22 cellular contexts compared by ENCODE assay signal in genomic region chr4:29708473-29708872, GRCh38.
DNase-seq lines count a peak whose midpoint lies in the region; ATAC-seq and TF ChIP-seq lines count a peak whose summit lies in the region.
"Had no signal": no experiment of that assay in that cellular context is flagged by ENCODE, and none has a peak within 500 bp of the region (broad histone marks: within the 10 kb centered on the region; RNA-seq: fewer than 3 reads in every experiment).

No MANE protein-coding gene starts in this region.

- H3K4me1 Mint-ChIP-seq in HFFc6 (ENCODE audit: low read depth): peaks cover 42% of the 10 kb centered on the region
- H3K4me1 Mint-ChIP-seq in osteocyte (ENCODE audit: unreplicated experiment): peaks cover 11% of the 10 kb centered on the region
- H3K4me1 Mint-ChIP-seq in activated T-helper 1 cell treated with anti-CD3 and anti-CD28 coated beads, Interleukin-12 subunit alpha, Interleukin-12 subunit beta, Interleukin-2, Interleukin-4 antibody, amounts not matched to agents 30 ng/mL and 10 ng/mL and 1 ng/mL, durations not matched to agents 14 hours and 24 hours and 36 hours (ENCODE audit: low read depth): no peaks in the 10 kb centered on the region
- H3K4me1 Mint-ChIP-seq: endodermal cell; stimulated activated naive CD8-positive, alpha-beta T cell treated with anti-CD3 and anti-CD28 coated beads, Interleukin-15, amount 100 ng/mL, for 72 hours had no signal

- peak overlapping the region; percentile 49 for H3K27ac ChIP-seq in PC-3 (ENCODE audit: low read length)
- H3K27ac ChIP-seq: parathyroid adenoma, spleen had no signal

- DNase-seq in HFFc6 (peak; percentile 79), PC-3 (peak; percentile 83), epithelial cell of esophagus (ENCODE audit: low read depth) (peak; percentile 91), osteocyte (ENCODE audit: extremely low spot score, unreplicated experiment) (no peak), NCI-H1436 treated with DMSO at 0.1 percent for 48 hours (lab: John Stamatoyannopoulos, UW) (no peak)
- no peak for DNase-seq in activated T-helper 1 cell treated with anti-CD3 and anti-CD28 coated beads, Interleukin-12 subunit alpha, Interleukin-12 subunit beta, Interleukin-2, Interleukin-4 antibody, amounts not matched to agents 30 ng/mL and 10 ng/mL and 1 ng/mL, durations not matched to agents 14 hours and 24 hours and 36 hours (ENCODE audit: low spot score)
- DNase-seq: activated CD4-positive, alpha-beta T cell treated with anti-CD3 and anti-CD28 coated beads for 1 hour; C1 segment of cervical spinal cord; central memory CD4-positive, alpha-beta T cell; endodermal cell; mucosa of descending colon; NCI-H146; NCI-H524; spleen; stimulated activated naive CD8-positive, alpha-beta T cell treated with anti-CD3 and anti-CD28 coated beads, Interleukin-15, amount 100 ng/mL, for 72 hours; T-helper 1 cell had no signal

- BruUV-seq in PC-3 (replicated peaks; lab: Mats Ljungman, UMichigan): no TSS peak

- H3K4me3 ChIP-seq in PC-3 (ENCODE audit: low read length) (no peak overlapping the region), epithelial cell of esophagus (ENCODE audit: low read length) (no peak overlapping the region)
- H3K4me3 ChIP-seq: mucosa of descending colon, spleen had no signal

- CTCF ChIA-PET in PC-3 (lab: Charles Lee): no interaction called here

- H3K4me2 ChIP-seq in PC-3 (ENCODE audit: low read length): peak overlapping the region; percentile 24

- H3K9me3 ChIP-seq in PC-3 (ENCODE audit: low read length): no peaks in the 10 kb centered on the region

- peak overlapping the region; percentile 81 for H3K27ac Mint-ChIP-seq in HFFc6
- peak overlapping the region; percentile 24 for H3K27ac Mint-ChIP-seq in osteocyte (ENCODE audit: unreplicated experiment)
- no peak overlapping the region for H3K27ac Mint-ChIP-seq in activated T-helper 1 cell treated with anti-CD3 and anti-CD28 coated beads, Interleukin-12 subunit alpha, Interleukin-12 subunit beta, Interleukin-2, Interleukin-4 antibody, amounts not matched to agents 30 ng/mL and 10 ng/mL and 1 ng/mL, durations not matched to agents 14 hours and 24 hours and 36 hours
- H3K27ac Mint-ChIP-seq: activated naive CD4-positive, alpha-beta T cell treated with anti-CD3 and anti-CD28 coated beads, Interleukin-2, amount 50 U/mL, for 72 hours; endodermal cell; stimulated activated naive CD8-positive, alpha-beta T cell treated with anti-CD3 and anti-CD28 coated beads, Interleukin-15, amount 100 ng/mL, for 72 hours had no signal

- intact Hi-C loops in PC-3 (cut with micrococcal nuclease): no loop called here
- intact Hi-C loops in activated T-helper 1 cell treated with anti-CD3 and anti-CD28 coated beads, Interleukin-12 subunit alpha, Interleukin-12 subunit beta, Interleukin-2, Interleukin-4 antibody, amounts not matched to agents 30 ng/mL and 10 ng/mL and 1 ng/mL, durations not matched to agents 14 hours and 24 hours and 36 hours (cut with micrococcal nuclease): no loop called here

- POLR2A ChIA-PET in PC-3 (lab: Charles Lee; ENCODE audit: unreplicated experiment): no interaction called here

- H3K27me3 ChIP-seq in PC-3 (ENCODE audit: low read length): no peaks in the 10 kb centered on the region
- H3K27me3 ChIP-seq: spleen had no signal

- no peaks in the 10 kb centered on the region for H4K20me1 ChIP-seq in PC-3 (ENCODE audit: low read length)

- no peak overlapping the region for H3K9ac ChIP-seq in PC-3 (ENCODE audit: low read length)
- H3K9ac ChIP-seq: parathyroid adenoma had no signal

- ATAC-seq in PC-3 (peak; percentile 83), GM21390 (IDR thresholded peaks at IDR 0.05; ENCODE audit: unreplicated experiment) (no peak), GM19023 (IDR thresholded peaks at IDR 0.05; ENCODE audit: unreplicated experiment) (no peak)
- ATAC-seq: activated naive CD4-positive, alpha-beta T cell treated with anti-CD3 and anti-CD28 coated beads, Interleukin-2, amount 50 U/mL, for 72 hours; HCT116; mucosa of descending colon; Panc1; stimulated activated naive CD8-positive, alpha-beta T cell treated with anti-CD3 and anti-CD28 coated beads, Interleukin-15, amount 100 ng/mL, for 72 hours had no signal

- no peak for TF ChIP-seq CTCF in HFFc6 (IDR thresholded peaks at IDR 0.05)
- TF ChIP-seq CTCF in PC-3 (conservative IDR thresholded peaks at IDR 0.05; ENCODE audit: low read depth, low read length): no peak
- TF ChIP-seq CTCF in epithelial cell of esophagus (IDR thresholded peaks at IDR 0.05; ENCODE audit: insufficient read depth, low read depth, low read length, missing control alignments): no peak
- no peak for TF ChIP-seq CTCF in osteocyte (IDR thresholded peaks at IDR 0.05)

- peaks cover 11% of the 10 kb centered on the region for H3K9me3 Mint-ChIP-seq in HFFc6
- H3K9me3 Mint-ChIP-seq in osteocyte (ENCODE audit: unreplicated experiment): peaks cover 11% of the 10 kb centered on the region
- peaks cover 15% of the 10 kb centered on the region for H3K9me3 Mint-ChIP-seq in activated T-helper 1 cell treated with anti-CD3 and anti-CD28 coated beads, Interleukin-12 subunit alpha, Interleukin-12 subunit beta, Interleukin-2, Interleukin-4 antibody, amounts not matched to agents 30 ng/mL and 10 ng/mL and 1 ng/mL, durations not matched to agents 14 hours and 24 hours and 36 hours

- no peaks in the 10 kb centered on the region for H3K9me2 ChIP-seq in PC-3 (replicated peaks; ENCODE audit: low read length)

- no peaks in the 10 kb centered on the region for H3K27me3 Mint-ChIP-seq in HFFc6 (ENCODE audit: insufficient read depth)
- H3K27me3 Mint-ChIP-seq in osteocyte (ENCODE audit: unreplicated experiment): no peaks in the 10 kb centered on the region
- H3K27me3 Mint-ChIP-seq in activated T-helper 1 cell treated with anti-CD3 and anti-CD28 coated beads, Interleukin-12 subunit alpha, Interleukin-12 subunit beta, Interleukin-2, Interleukin-4 antibody, amounts not matched to agents 30 ng/mL and 10 ng/mL and 1 ng/mL, durations not matched to agents 14 hours and 24 hours and 36 hours (ENCODE audit: insufficient read depth): no peaks in the 10 kb centered on the region
- H3K27me3 Mint-ChIP-seq: stimulated activated naive CD8-positive, alpha-beta T cell treated with anti-CD3 and anti-CD28 coated beads, Interleukin-15, amount 100 ng/mL, for 72 hours had no signal

- no peaks in the 10 kb centered on the region for H3K36me3 ChIP-seq in PC-3 (ENCODE audit: low read depth, low read length)
- H3K36me3 ChIP-seq: spleen had no signal

- H3K36me3 Mint-ChIP-seq in HFFc6 (ENCODE audit: low read depth) (peaks cover 17% of the 10 kb centered on the region), osteocyte (ENCODE audit: unreplicated experiment) (no peaks in the 10 kb centered on the region)
- no peaks in the 10 kb centered on the region for H3K36me3 Mint-ChIP-seq in activated T-helper 1 cell treated with anti-CD3 and anti-CD28 coated beads, Interleukin-12 subunit alpha, Interleukin-12 subunit beta, Interleukin-2, Interleukin-4 antibody, amounts not matched to agents 30 ng/mL and 10 ng/mL and 1 ng/mL, durations not matched to agents 14 hours and 24 hours and 36 hours (ENCODE audit: low read depth)

- peak overlapping the region; percentile 45 for H3K4me3 Mint-ChIP-seq in HFFc6
- H3K4me3 Mint-ChIP-seq in osteocyte (ENCODE audit: unreplicated experiment): no peak overlapping the region
- H3K4me3 Mint-ChIP-seq in activated T-helper 1 cell treated with anti-CD3 and anti-CD28 coated beads, Interleukin-12 subunit alpha, Interleukin-12 subunit beta, Interleukin-2, Interleukin-4 antibody, amounts not matched to agents 30 ng/mL and 10 ng/mL and 1 ng/mL, durations not matched to agents 14 hours and 24 hours and 36 hours: no peak overlapping the region
- H3K4me3 Mint-ChIP-seq: endodermal cell; stimulated activated naive CD8-positive, alpha-beta T cell treated with anti-CD3 and anti-CD28 coated beads, Interleukin-15, amount 100 ng/mL, for 72 hours had no signal

- no peaks in the 10 kb centered on the region for H3K79me2 ChIP-seq in PC-3 (ENCODE audit: low read length)
- H3K79me2 ChIP-seq: parathyroid adenoma had no signal

- H2AFZ ChIP-seq in PC-3 (ENCODE audit: low read length): peak overlapping the region; percentile 18; the same call in 1 of the 2 replicates
- H2AFZ ChIP-seq: parathyroid adenoma had no signal

- no peaks in the 10 kb centered on the region for H3F3A ChIP-seq in PC-3 (ENCODE audit: low read length, unreplicated experiment)

- peaks cover 24% of the 10 kb centered on the region for H3K4me1 ChIP-seq in PC-3 (ENCODE audit: insufficient read depth, low read length)
- H3K4me1 ChIP-seq: parathyroid adenoma, spleen had no signal

Comparison
In these comparisons a context has a peak if more than half of its experiments do, and no peak if none do; other contexts are left out.
1. DNase-seq: peak in HFFc6 (single experiment), PC-3 (single experiment) and epithelial cell of esophagus (single experiment); none in osteocyte (single experiment), activated T-helper 1 cell treated with anti-CD3 and anti-CD28 coated beads, Interleukin-12 subunit alpha, Interleukin-12 subunit beta, Interleukin-2, Interleukin-4 antibody, amounts not matched to agents 30 ng/mL and 10 ng/mL and 1 ng/mL, durations not matched to agents 14 hours and 24 hours and 36 hours (single experiment) and NCI-H1436 treated with DMSO at 0.1 percent for 48 hours (single experiment).